20 cellular contexts compared by ENCODE assay signal in genomic region chr18:62603211-62603610, GRCh38.
"Had no signal": no experiment of that assay in that cellular context is flagged by ENCODE, and none has a peak within 500 bp of the region (broad histone marks: within the 10 kb centered on the region; RNA-seq: fewer than 3 reads in every experiment).

No MANE protein-coding gene starts in this region.

- H3K27me3 ChIP-seq: SJCRH30 had no signal

- H3K4me1 ChIP-seq: SJCRH30 had no signal

- H3K9me3 ChIP-seq: SJCRH30 had no signal

- H3K36me3 ChIP-seq: SJCRH30 had no signal

- H3K27ac ChIP-seq: SJCRH30 had no signal

- DNase-seq: KBM-7, MV-4-11, NCI-H1048, NCI-H1105, NCI-H1417, NCI-H1436 treated with DMSO at 0.1 percent for 48 hours, NCI-H1694, NCI-H187 treated with DMSO at 0.1 percent for 48 hours, NCI-H2029 treated with DMSO at 0.1 percent for 48 hours, NCI-H2107, NCI-H2227 treated with DMSO at 0.1 percent for 48 hours, NCI-H524, NCI-H69, NCI-H774, PC-3, SHP77 treated with DMSO at 0.1 percent for 48 hours, SJCRH30 had no signal

- ATAC-seq: Panc1, PC-3, Right ventricle myocardium inferior, SK-N-SH treated with all-trans-retinoic acid at 6 μM for 48 hours had no signal

- H3K4me3 ChIP-seq: SJCRH30 had no signal
